Comparison of ENCODE assay signal across 21 cellular contexts in genomic region chr6:146547889-146548288, GRCh38. TPM values are rescaled to one million over a fixed set of nuclear protein-coding genes. Genes with fewer than 3 reads are reported as not detected.
DNase-seq lines count a peak whose midpoint lies in the region; ATAC-seq, FAIRE-seq and TF ChIP-seq lines count a peak whose summit lies in the region.
"Had no signal": no experiment of that assay in that cellular context is flagged by ENCODE, and none has a peak within 500 bp of the region (broad histone marks: within the 10 kb centered on the region; RNA-seq: fewer than 3 reads in every experiment).

No MANE protein-coding gene starts in this region.

- H3K4me3 Mint-ChIP-seq in HFFc6 = no peak overlapping the region; the same call in none of the 2 replicates
- H3K4me3 Mint-ChIP-seq: CD4-positive, alpha-beta memory T cell; IgD-negative memory B cell had no signal

- no TSS peak for BruUV-seq in K562 (replicated peaks; lab: Mats Ljungman, UMichigan)

- no peak overlapping the region for H2BK15ac ChIP-seq in mesenchymal stem cell (ENCODE audit: low read depth, poor library complexity, severe bottlenecking)

- H4K91ac ChIP-seq in mesenchymal stem cell (ENCODE audit: low read length) = no peak overlapping the region

- no peak for TF ChIP-seq POLR2A in A549 (IDR thresholded peaks at IDR 0.05; ENCODE audit: low read length)
- TF ChIP-seq POLR2A in K562 (conservative IDR thresholded peaks at IDR 0.05) = no peak

- no peak for FAIRE-seq in A549 (lab: Jason Lieb, UNC)
- no peak for FAIRE-seq in K562 (lab: Jason Lieb, UNC)
- FAIRE-seq: D721Med, G401.6, GM12892, H54 had no signal

- no peak overlapping the region for H2BK5ac ChIP-seq in mesenchymal stem cell (ENCODE audit: low read depth, low read length, poor library complexity, severe bottlenecking)

- H3K14ac ChIP-seq in mesenchymal stem cell (ENCODE audit: low read length in 2 of 2) = no peak overlapping the region

- H3K9me3 ChIP-seq in A549 (no peaks in the 10 kb centered on the region), K562 (replicated peaks; ENCODE audit: control insufficient read depth, insufficient read depth, low read depth, low read length) (no peaks in the 10 kb centered on the region), mesenchymal stem cell (ENCODE audit: control insufficient read depth, low read length) (no peaks in the 10 kb centered on the region)
- H3K9me3 ChIP-seq: BE2C had no signal

- H3K27ac ChIP-seq in A549 (no peak overlapping the region), K562 (ENCODE audit: extremely low read depth, low read depth, low read length) (no peak overlapping the region), mesenchymal stem cell (ENCODE audit: low read length, poor library complexity, severe bottlenecking) (no peak overlapping the region)
- H3K27ac ChIP-seq: C4-2B had no signal

- no peak overlapping the region for H3K23ac ChIP-seq in mesenchymal stem cell (ENCODE audit: low read length in 2 of 2)

- H2AFZ ChIP-seq in K562 (ENCODE audit: low read depth, low read length) (no peak overlapping the region), mesenchymal stem cell (ENCODE audit: low read depth, low read length) (no peak overlapping the region)

- TF ChIP-seq EP300 in A549 (IDR thresholded peaks at IDR 0.05) (no peak), K562 (IDR thresholded peaks at IDR 0.05; ENCODE audit: low read length) (no peak)

- H3K27ac Mint-ChIP-seq in HFFc6 = peak overlapping the region; percentile 96; the same call in 1 of the 2 replicates
- H3K27ac Mint-ChIP-seq: CD4-positive, alpha-beta memory T cell; IgD-negative memory B cell had no signal

- H2AK5ac ChIP-seq in mesenchymal stem cell (ENCODE audit: low read length, severe bottlenecking) = no peak overlapping the region

- H3K4me2 ChIP-seq in A549 (peak overlapping the region; percentile 91; the same call in 2 of the 3 replicates), K562 (ENCODE audit: insufficient read depth, low read length) (no peak overlapping the region), mesenchymal stem cell (ENCODE audit: low read length, poor library complexity, severe bottlenecking) (no peak overlapping the region)

- DNase-seq in A549 (ENCODE audit: low read depth in 1 of 2, low spot score in 1 of 2) = no peak
- DNase-seq in HFFc6 = no peak
- DNase-seq in K562 (ENCODE audit: extremely low read depth in 1 of 4, low spot score in 3 of 4) = no peak
- no peak for DNase-seq in mesenchymal stem cell
- no peak for DNase-seq in GF-D8 (lab: John Stamatoyannopoulos, UW)
- DNase-seq in cerebellar cortex (ENCODE audit: low spot score) = no peak
- DNase-seq: BE2C; CD4-positive, alpha-beta memory T cell; DMS153; DMS79 treated with DMSO at 0.1 percent for 48 hours; EL had no signal

- ATAC-seq in A549 = no peak
- ATAC-seq in K562 = no peak
- ATAC-seq in HG03571 (IDR thresholded peaks at IDR 0.05; ENCODE audit: unreplicated experiment) = no peak
- ATAC-seq: HCT116 had no signal

- peaks cover 78% of the 10 kb centered on the region for H3K4me1 Mint-ChIP-seq in HFFc6 (ENCODE audit: low read depth)

- H3K4me3 ChIP-seq in A549 = no peak overlapping the region
- no peak overlapping the region for H3K4me3 ChIP-seq in K562
- H3K4me3 ChIP-seq in mesenchymal stem cell (ENCODE audit: insufficient read depth in 1 of 2, low read depth in 1 of 2, low read length in 2 of 2) = no peak overlapping the region

- POLR2A ChIA-PET in A549 (lab: Yijun Ruan, JAX) = no interaction called here
- POLR2A ChIA-PET in K562 (lab: Yijun Ruan, JAX) = no interaction called here

- no peak for TF ChIP-seq RAD21 in A549 (conservative IDR thresholded peaks at IDR 0.05 in 1 of 2, IDR thresholded peaks at IDR 0.05 in 1 of 2)
- no peak for TF ChIP-seq RAD21 in K562 (CRISPR knock-in tag; conservative IDR thresholded peaks at IDR 0.05 in 1 of 2, IDR thresholded peaks at IDR 0.05 in 1 of 2)

- H3K27me3 Mint-ChIP-seq in HFFc6 (ENCODE audit: insufficient read depth) = peaks cover 2% of the 10 kb centered on the region; the same call in 1 of the 2 replicates

- H2BK120ac ChIP-seq in mesenchymal stem cell (ENCODE audit: low read depth, low read length) = no peak overlapping the region

- H3K4me1 ChIP-seq in A549 = peaks cover 35% of the 10 kb centered on the region
- peaks cover 15% of the 10 kb centered on the region in 2 experiments for H3K4me1 ChIP-seq in K562 (replicated peaks in 1 of 2; ENCODE audit: control insufficient read depth in 2 of 2, insufficient read depth in 2 of 2, low read length in 2 of 2)
- peaks cover 7% of the 10 kb centered on the region for H3K4me1 ChIP-seq in mesenchymal stem cell (ENCODE audit: control insufficient read depth, insufficient read depth, low read depth, low read length)
- H3K4me1 ChIP-seq: BE2C had no signal

- 71% methylated on average over 2 of the region's 2 CpGs for WGBS in A549 (ENCODE audit: missing lambda C conversion rate)
- WGBS in K562 (ENCODE audit: insufficient coverage, low coverage, missing lambda C conversion rate) = 13% methylated on average over 2 of the region's 2 CpGs
- no CpG with 5 or more reads among the region's 2 CpGs for WGBS in mesenchymal stem cell

- no peaks in the 10 kb centered on the region for H3K79me2 ChIP-seq in K562 (ENCODE audit: control insufficient read depth, insufficient read depth, low read length)

- no peak for TF ChIP-seq CTCF in A549 (IDR thresholded peaks at IDR 0.05)
- no peak for TF ChIP-seq CTCF in HFFc6 (IDR thresholded peaks at IDR 0.05)
- TF ChIP-seq CTCF in K562 (IDR thresholded peaks at IDR 0.05 in 2 of 3, conservative IDR thresholded peaks at IDR 0.05 in 1 of 3; ENCODE audit: insufficient read depth in 2 of 3, low read depth in 1 of 3, low read length in 3 of 3) = no peak

- H3K18ac ChIP-seq in mesenchymal stem cell (ENCODE audit: low read depth in 1 of 2, low read length in 2 of 2) = no peak overlapping the region

- CTCF ChIA-PET in A549 (lab: Yijun Ruan, JAX) = no interaction called here
- CTCF ChIA-PET in K562 (lab: Yijun Ruan, JAX; ENCODE audit: low intra/inter-chr PET ratio) = no interaction called here

- H3K9ac ChIP-seq in K562 (ENCODE audit: insufficient read depth in 1 of 2, low read depth in 2 of 2, low read length in 2 of 2) (no peak overlapping the region), mesenchymal stem cell (ENCODE audit: low read length) (peak overlapping the region; percentile 98)

- peaks cover 7% of the 10 kb centered on the region for H3K79me1 ChIP-seq in mesenchymal stem cell (replicated peaks; ENCODE audit: low read length, poor library complexity, severe bottlenecking)

- intact Hi-C loops in K562 (cut with micrococcal nuclease) = loop anchor here (2.0 to 10.0 kb wide), 2 partner anchors 51 to 227 kb away; partner anchors contain the start of gene ADGB

- H4K8ac ChIP-seq in mesenchymal stem cell (ENCODE audit: low read length) = no peak overlapping the region

- no peak overlapping the region for H3K4ac ChIP-seq in mesenchymal stem cell (ENCODE audit: low read depth in 1 of 2, low read length in 2 of 2)

- in situ Hi-C loops in K562 (cut with MboI) = no loop called here

- H3K9me1 ChIP-seq in K562 (ENCODE audit: control insufficient read depth, insufficient read depth, low read length) = no peaks in the 10 kb centered on the region

- no peaks in the 10 kb centered on the region for H4K20me1 ChIP-seq in K562 (replicated peaks; ENCODE audit: control insufficient read depth, insufficient read depth, low read length)

- H3K36me3 ChIP-seq in K562 (ENCODE audit: control insufficient read depth, insufficient read depth, low read length) (no peaks in the 10 kb centered on the region), mesenchymal stem cell (ENCODE audit: control insufficient read depth in 1 of 2, insufficient read depth in 2 of 2, low read depth in 1 of 2, low read length in 2 of 2) (peaks cover 4 to 40% of the 10 kb centered on the region in 2 experiments)
- H3K36me3 ChIP-seq: BE2C had no signal

- no peak overlapping the region for H2BK12ac ChIP-seq in mesenchymal stem cell (ENCODE audit: low read length in 2 of 2)

- H3K36me3 Mint-ChIP-seq in HFFc6 (ENCODE audit: low read depth) = peaks cover 39% of the 10 kb centered on the region
- H3K36me3 Mint-ChIP-seq: IgD-negative memory B cell had no signal

- H3K27me3 ChIP-seq in K562 (ENCODE audit: control insufficient read depth in 2 of 2, insufficient read depth in 2 of 2, low read length in 2 of 2) (no peaks in the 10 kb centered on the region), mesenchymal stem cell (ENCODE audit: control insufficient read depth in 1 of 2, insufficient read depth in 1 of 2, low read length in 2 of 2) (no peaks in the 10 kb centered on the region)

- H3K9me3 Mint-ChIP-seq in HFFc6 = no peaks in the 10 kb centered on the region

RNA-seq across cellular contexts. Expression of gene RAB32, which starts 4.3 kb away (rescaled TPM):
- polyA plus RNA-seq in A549 (2011; rRNA removed) = 43.9 and 49.4 TPM in 2 replicates
- polyA plus RNA-seq in A549 (2012; cell fraction: cytosol; rRNA removed) = 20.8 and 24.1 TPM in 2 replicates
- polyA plus RNA-seq in A549 (2012; cell fraction: nucleus; rRNA removed) = 7.1 and 7.8 TPM in 2 replicates
- polyA plus RNA-seq in A549 (2017; fragmentation: RNase III; extraction: RNeasy Plus Mini Kit Qiagen cat#74134 plus additional on column Dnase treatment) = 30.1 to 34.2 TPM (median 31.0 TPM) in 3 replicates
- 7.1 and 8.8 TPM in 2 replicates for polyA minus RNA-seq in A549 (2011; rRNA and poly(A)+ RNA removed)
- 10 to 100 TPM; 71.9 to 87.6 (median 74.3) TPM for total RNA-seq in HFFc6 (2021; fragmentation: NEBNext Ultra II Directional; extraction: Animal tissue kit (Norgen Biotek cat#: 25700))
- total RNA-seq in K562 (2011; cell fraction: chromatin; rRNA removed; ENCODE audit: low replicate concordance) = 1.4 and 1.6 TPM in 2 replicates
- 2.0 and 2.3 TPM in 2 replicates for total RNA-seq in K562 (2011; cell fraction: nucleolus; rRNA removed)
- 2.1 and 2.3 TPM in 2 replicates for total RNA-seq in K562 (2011; cell fraction: nucleoplasm; rRNA removed)
- total RNA-seq in K562 (2014; rRNA removed) = 11.6 and 16.5 TPM in 2 replicates
- 12.2 and 13.8 TPM in 2 replicates for total RNA-seq in K562 (2014; rRNA removed; fragmentation: Illumina TruSeq; extraction: Trizol)
- total RNA-seq in K562 (2015; rRNA removed; fragmentation: Illumina TruSeq; extraction: Trizol) = 15.7 and 16.6 TPM in 2 replicates
- 10.5 TPM in 2 replicates for total RNA-seq in K562 (2021)
- polyA plus RNA-seq in K562 (2011; rRNA removed) = 11.7 and 27.9 TPM in 2 replicates
- polyA plus RNA-seq in K562 (2011; cell fraction: cytosol; rRNA removed) = 7.0 and 16.8 TPM in 2 replicates
- 2.4 and 11.5 TPM in 2 replicates for polyA plus RNA-seq in K562 (2011; cell fraction: nucleus; rRNA removed)
- 16.4 and 39.5 TPM in 2 replicates for polyA plus RNA-seq in K562 (2012)
- 7.9 and 8.4 TPM in 2 replicates for polyA plus RNA-seq in K562 (2014; fragmentation: Illumina TruSeq; extraction: Trizol)
- polyA plus RNA-seq in K562 (2014; fragmentation: Nextera tagmentation; extraction: Ambion mirVana) = 1 to 10 TPM; 2.5 to 3.8 TPM
- polyA plus RNA-seq in K562 (2014; rRNA removed) = 8.6 and 11.0 TPM in 2 replicates
- polyA minus RNA-seq in K562 (2011; rRNA and poly(A)+ RNA removed) = 4.1 and 11.6 TPM in 2 replicates
- 1.8 and 4.1 TPM in 2 replicates for polyA minus RNA-seq in K562 (2011; cell fraction: cytosol; rRNA and poly(A)+ RNA removed)
- polyA minus RNA-seq in K562 (2011; cell fraction: nucleus; rRNA and poly(A)+ RNA removed) = 1.6 and 4.9 TPM in 2 replicates
- 85.0 TPM for polyA plus RNA-seq in mesenchymal stem cell (2013, experiment 1 of 2)
- polyA plus RNA-seq in mesenchymal stem cell (2013, experiment 2 of 2) = 90.3 TPM
- polyA plus RNA-seq: CD4-positive, alpha-beta memory T cell had no signal

RNA-seq across cellular contexts. Expression of gene ADGB, which starts 50.9 kb away (rescaled TPM):
- polyA plus RNA-seq in A549 (2011; rRNA removed) (not detected in 2 replicates), A549 (2017; fragmentation: RNase III; extraction: RNeasy Plus Mini Kit Qiagen cat#74134 plus additional on column Dnase treatment) (not detected in 3 replicates), K562 (2011; rRNA removed) (not detected in 2 replicates), K562 (2014; fragmentation: Illumina TruSeq; extraction: Trizol) (not detected in 2 replicates), K562 (2014; fragmentation: Nextera tagmentation; extraction: Ambion mirVana) (not detected), K562 (2014; rRNA removed) (not detected in 2 replicates)
- not detected in 2 replicates for polyA plus RNA-seq in A549 (2012; cell fraction: cytosol; rRNA removed)
- not detected in 2 replicates for polyA plus RNA-seq in A549 (2012; cell fraction: nucleus; rRNA removed)
- polyA minus RNA-seq in A549 (2011; rRNA and poly(A)+ RNA removed) = not detected in 2 replicates
- not detected for total RNA-seq in HFFc6 (2021; fragmentation: NEBNext Ultra II Directional; extraction: Animal tissue kit (Norgen Biotek cat#: 25700))
- total RNA-seq in K562 (2011; cell fraction: chromatin; rRNA removed; ENCODE audit: low replicate concordance) = not detected in 2 replicates
- total RNA-seq in K562 (2011; cell fraction: nucleolus; rRNA removed) = not detected in 2 replicates
- total RNA-seq in K562 (2011; cell fraction: nucleoplasm; rRNA removed) = not detected in 2 replicates
- total RNA-seq in K562 (2014; rRNA removed) (not detected in 2 replicates), K562 (2014; rRNA removed; fragmentation: Illumina TruSeq; extraction: Trizol) (not detected in 2 replicates), K562 (2015; rRNA removed; fragmentation: Illumina TruSeq; extraction: Trizol) (not detected in 2 replicates), K562 (2021) (not detected in 2 replicates)
- polyA plus RNA-seq in K562 (2011; cell fraction: cytosol; rRNA removed) = not detected in 2 replicates
- not detected in 2 replicates for polyA plus RNA-seq in K562 (2011; cell fraction: nucleus; rRNA removed)
- polyA plus RNA-seq in K562 (2012) = 0.06 TPM in 1 of 2 replicates, not detected in the other
- not detected in 2 replicates for polyA minus RNA-seq in K562 (2011; rRNA and poly(A)+ RNA removed)
- polyA minus RNA-seq in K562 (2011; cell fraction: cytosol; rRNA and poly(A)+ RNA removed) = not detected in 2 replicates
- polyA minus RNA-seq in K562 (2011; cell fraction: nucleus; rRNA and poly(A)+ RNA removed) = not detected in 2 replicates
- polyA plus RNA-seq in mesenchymal stem cell (2013, experiment 1 of 2) = not detected
- not detected for polyA plus RNA-seq in mesenchymal stem cell (2013, experiment 2 of 2)
- total RNA-seq: A172; CD4-positive, alpha-beta memory T cell; HT-29 had no signal
- polyA plus RNA-seq: CD4-positive, alpha-beta memory T cell; IgD-negative memory B cell had no signal

Comparison
In these comparisons a context has a peak if more than half of its experiments do, and no peak if none do; other contexts are left out.
1. RNA of gene RAB32, which starts 4.3 kb away (total RNA-seq): 71.9 to 87.6 TPM in HFFc6; 1.4 to 16.6 TPM in K562; every median in the first group is over 4 times any median in the second.